In genomic region chr4:54651050-54651449, GRCh38 we compare ENCODE assay signal across 29 cellular contexts. TPM values are rescaled to one million over a fixed set of nuclear protein-coding genes. Genes with fewer than 3 reads are reported as not detected.
A peak's percentile ranks its signal among the peaks of the same experiment; 100 is the strongest.
DNase-seq lines count a peak whose midpoint lies in the region; ATAC-seq, FAIRE-seq and TF ChIP-seq lines count a peak whose summit lies in the region.
"Had no signal": no experiment of that assay in that cellular context is flagged by ENCODE, and none has a peak within 500 bp of the region (broad histone marks: within the 10 kb centered on the region; RNA-seq: fewer than 3 reads in every experiment).

No MANE protein-coding gene starts in this region.

- no peak for TF ChIP-seq POLR2A in K562 (conservative IDR thresholded peaks at IDR 0.05)

- peaks cover 6% of the 10 kb centered on the region for H3K27me3 Mint-ChIP-seq in GM23338 (ENCODE audit: insufficient read depth, low read depth, poor library complexity)
- H3K27me3 Mint-ChIP-seq in nephron progenitor cell (ENCODE audit: low read depth, poor library complexity), result peaks cover 24% of the 10 kb centered on the region
- H3K27me3 Mint-ChIP-seq in neural progenitor cell (ENCODE audit: insufficient read depth, low read depth), result peaks cover 5% of the 10 kb centered on the region
- H3K27me3 Mint-ChIP-seq in activated CD4-positive, alpha-beta T cell treated with anti-CD3 and anti-CD28 coated beads, Interleukin-2, amount 10 ng/mL, durations not matched to agents 7 days and 5 days, result peaks cover 26% of the 10 kb centered on the region

- H3K79me2 ChIP-seq in GM23338 (replicated peaks; ENCODE audit: insufficient read depth) (no peaks in the 10 kb centered on the region), K562 (ENCODE audit: control insufficient read depth, insufficient read depth, low read length) (no peaks in the 10 kb centered on the region), neural progenitor cell (ENCODE audit: low read depth) (no peaks in the 10 kb centered on the region)

- H3K9me3 Mint-ChIP-seq in GM23338 (no peaks in the 10 kb centered on the region), nephron progenitor cell (no peaks in the 10 kb centered on the region), neural progenitor cell (no peaks in the 10 kb centered on the region)
- H3K9me3 Mint-ChIP-seq in activated CD4-positive, alpha-beta T cell treated with anti-CD3 and anti-CD28 coated beads, Interleukin-2, amount 10 ng/mL, durations not matched to agents 7 days and 5 days, result no peaks in the 10 kb centered on the region
- H3K9me3 Mint-ChIP-seq: CD14-positive monocyte; CD4-positive, CD25-positive, alpha-beta regulatory T cell had no signal

- no peak for FAIRE-seq in K562 (lab: Jason Lieb, UNC)
- FAIRE-seq: A204.1, GM12878, GM12892, GM18507 had no signal

- POLR2A ChIA-PET in K562 (lab: Yijun Ruan, JAX), result no interaction called here
- POLR2A ChIA-PET in activated CD4-positive, alpha-beta T cell treated with anti-CD3 and anti-CD28 coated beads, Interleukin-2, amount 10 ng/mL, durations not matched to agents 7 days and 5 days (lab: Charles Lee), result no interaction called here

- H3K4me2 ChIP-seq in GM23338 (no peak overlapping the region), K562 (ENCODE audit: insufficient read depth, low read length) (no peak overlapping the region), neural progenitor cell (no peak overlapping the region)
- H3K4me2 ChIP-seq: BLaER1 had no signal

- intact Hi-C loops in K562 (cut with micrococcal nuclease), result no loop called here

- H3K27ac Mint-ChIP-seq in GM23338 (no peak overlapping the region), nephron progenitor cell (peak overlapping the region; percentile 82), neural progenitor cell (no peak overlapping the region)
- no peak overlapping the region for H3K27ac Mint-ChIP-seq in activated CD4-positive, alpha-beta T cell treated with anti-CD3 and anti-CD28 coated beads, Interleukin-2, amount 10 ng/mL, durations not matched to agents 7 days and 5 days
- H3K27ac Mint-ChIP-seq: CD4-positive, alpha-beta memory T cell; CD4-positive, CD25-positive, alpha-beta regulatory T cell; CD8-positive, alpha-beta memory T cell had no signal

- no peaks in the 10 kb centered on the region for H3K9me2 ChIP-seq in GM23338 (ENCODE audit: insufficient read depth)

- H3K9ac ChIP-seq in K562 (ENCODE audit: insufficient read depth in 1 of 2, low read depth in 2 of 2, low read length in 2 of 2), result no peak overlapping the region
- H3K9ac ChIP-seq in neural progenitor cell, result no peak overlapping the region
- H3K9ac ChIP-seq: BLaER1 had no signal

- TF ChIP-seq CTCF in GM23338 (conservative IDR thresholded peaks at IDR 0.05; ENCODE audit: low read depth in 2 of 2) (no peak), K562 (IDR thresholded peaks at IDR 0.05 in 2 of 3, conservative IDR thresholded peaks at IDR 0.05 in 1 of 3; ENCODE audit: insufficient read depth in 2 of 3, low read depth in 1 of 3, low read length in 3 of 3) (no peak), nephron progenitor cell (IDR thresholded peaks at IDR 0.05) (no peak), neural progenitor cell (IDR thresholded peaks at IDR 0.05) (no peak)

- no peaks in the 10 kb centered on the region for H3F3A ChIP-seq in GM23338 (replicated peaks; ENCODE audit: low read depth)
- H3F3A ChIP-seq in neural progenitor cell (ENCODE audit: low read depth), result no peaks in the 10 kb centered on the region

- BruUV-seq in K562 (replicated peaks; lab: Mats Ljungman, UMichigan), result no TSS peak

- H2AFZ ChIP-seq in GM23338 (peak overlapping the region; percentile 21; the same call in 1 of the 2 replicates), K562 (ENCODE audit: low read depth, low read length) (no peak overlapping the region), neural progenitor cell (replicated peaks) (no peak overlapping the region)

- DNase-seq in GM23338 (ENCODE audit: low spot score) (no peak), NCI-H69 (lab: John Stamatoyannopoulos, UW) (peak; percentile 17), K562 (ENCODE audit: extremely low read depth in 1 of 4, low spot score in 3 of 4) (no peak), nephron progenitor cell (no peak), NCI-H524 treated with DMSO at 0.1 percent for 48 hours (lab: John Stamatoyannopoulos, UW) (no peak), neural progenitor cell (ENCODE audit: low spot score) (no peak)
- no peak for DNase-seq in activated CD4-positive, alpha-beta T cell treated with anti-CD3 and anti-CD28 coated beads, Interleukin-2, amount 10 ng/mL, durations not matched to agents 7 days and 5 days
- DNase-seq: 8988T; ACHN; BE2C; C1 segment of cervical spinal cord; CD4-positive, alpha-beta memory T cell; CD4-positive, CD25-positive, alpha-beta regulatory T cell; CD8-positive, alpha-beta memory T cell; DMS 273 treated with DMSO at 0.1 percent for 48 hours; DMS153; DMS53; DMS79; DND-41; EL; GDM1 had no signal

- CTCF ChIA-PET in K562 (lab: Yijun Ruan, JAX; ENCODE audit: low intra/inter-chr PET ratio), result no interaction called here
- CTCF ChIA-PET in activated CD4-positive, alpha-beta T cell treated with anti-CD3 and anti-CD28 coated beads, Interleukin-2, amount 10 ng/mL, durations not matched to agents 7 days and 5 days (lab: Charles Lee), result no interaction called here

- in situ Hi-C loops in K562 (cut with MboI), result no loop called here

- H3K36me3 ChIP-seq in GM23338 (ENCODE audit: insufficient read depth) (no peaks in the 10 kb centered on the region), K562 (ENCODE audit: control insufficient read depth, insufficient read depth, low read length) (no peaks in the 10 kb centered on the region), neural progenitor cell (no peaks in the 10 kb centered on the region)
- H3K36me3 ChIP-seq: BE2C, BLaER1 had no signal

- H3K9me3 ChIP-seq in K562 (replicated peaks; ENCODE audit: control insufficient read depth, insufficient read depth, low read depth, low read length) (no peaks in the 10 kb centered on the region), neural progenitor cell (ENCODE audit: low read depth) (no peaks in the 10 kb centered on the region)
- H3K9me3 ChIP-seq: BE2C, BLaER1 had no signal

- WGBS in K562 (ENCODE audit: insufficient coverage, low coverage, missing lambda C conversion rate), result 29% methylated on average over 1 of the region's 3 CpGs

- no peaks in the 10 kb centered on the region for H3K9me1 ChIP-seq in K562 (ENCODE audit: control insufficient read depth, insufficient read depth, low read length)

- H3K4me3 Mint-ChIP-seq in GM23338, result no peak overlapping the region
- H3K4me3 Mint-ChIP-seq in nephron progenitor cell, result no peak overlapping the region
- H3K4me3 Mint-ChIP-seq in neural progenitor cell, result no peak overlapping the region
- no peak overlapping the region for H3K4me3 Mint-ChIP-seq in activated CD4-positive, alpha-beta T cell treated with anti-CD3 and anti-CD28 coated beads, Interleukin-2, amount 10 ng/mL, durations not matched to agents 7 days and 5 days
- H3K4me3 Mint-ChIP-seq: CD14-positive monocyte; CD4-positive, alpha-beta memory T cell; CD4-positive, CD25-positive, alpha-beta regulatory T cell; CD8-positive, alpha-beta memory T cell had no signal

- H4K20me1 ChIP-seq in GM23338 (replicated peaks; ENCODE audit: insufficient read depth), result no peaks in the 10 kb centered on the region
- no peaks in the 10 kb centered on the region for H4K20me1 ChIP-seq in K562 (replicated peaks; ENCODE audit: control insufficient read depth, insufficient read depth, low read length)
- no peaks in the 10 kb centered on the region for H4K20me1 ChIP-seq in neural progenitor cell (ENCODE audit: low read depth)
- H4K20me1 ChIP-seq: BLaER1 had no signal

- H3K4me3 ChIP-seq in GM23338, result no peak overlapping the region
- H3K4me3 ChIP-seq in K562, result no peak overlapping the region
- H3K4me3 ChIP-seq in neural progenitor cell, result no peak overlapping the region
- H3K4me3 ChIP-seq: BLaER1, GM12878 had no signal

- TF ChIP-seq EP300 in K562 (IDR thresholded peaks at IDR 0.05; ENCODE audit: low read length), result no peak

- H3K4me1 Mint-ChIP-seq in GM23338 (peaks cover 3% of the 10 kb centered on the region), nephron progenitor cell (peaks cover 8% of the 10 kb centered on the region), neural progenitor cell (peaks cover 11% of the 10 kb centered on the region)
- no peaks in the 10 kb centered on the region for H3K4me1 Mint-ChIP-seq in activated CD4-positive, alpha-beta T cell treated with anti-CD3 and anti-CD28 coated beads, Interleukin-2, amount 10 ng/mL, durations not matched to agents 7 days and 5 days
- H3K4me1 Mint-ChIP-seq: CD14-positive monocyte; CD4-positive, alpha-beta memory T cell; CD8-positive, alpha-beta memory T cell had no signal

- peaks cover 8% of the 10 kb centered on the region for H3K27me3 ChIP-seq in GM23338 (ENCODE audit: insufficient read depth)
- H3K27me3 ChIP-seq in K562 (ENCODE audit: control insufficient read depth in 2 of 2, insufficient read depth in 2 of 2, low read length in 2 of 2), result no peaks in the 10 kb centered on the region; a peak in 1 of 5 replicates
- peaks cover 29% of the 10 kb centered on the region for H3K27me3 ChIP-seq in neural progenitor cell
- H3K27me3 ChIP-seq: BE2C had no signal

- no peak overlapping the region for H3K27ac ChIP-seq in GM23338 (ENCODE audit: low read depth)
- H3K27ac ChIP-seq in K562 (ENCODE audit: extremely low read depth, low read depth, low read length), result no peak overlapping the region
- H3K27ac ChIP-seq in neural progenitor cell, result no peak overlapping the region
- H3K27ac ChIP-seq: BLaER1 had no signal

- ATAC-seq in GM23338 (no peak), K562 (no peak)
- ATAC-seq: GM12878 had no signal

- no peaks in the 10 kb centered on the region; the same call in 1 of the 2 replicates for H3K4me1 ChIP-seq in GM23338 (ENCODE audit: insufficient read depth)
- H3K4me1 ChIP-seq in K562 (replicated peaks in 1 of 2; ENCODE audit: control insufficient read depth in 2 of 2, insufficient read depth in 2 of 2, low read length in 2 of 2), result no peaks in the 10 kb centered on the region
- peaks cover 2% of the 10 kb centered on the region for H3K4me1 ChIP-seq in neural progenitor cell
- H3K4me1 ChIP-seq: BE2C, BLaER1 had no signal

- no peak for TF ChIP-seq RAD21 in K562 (CRISPR knock-in tag; conservative IDR thresholded peaks at IDR 0.05 in 1 of 2, IDR thresholded peaks at IDR 0.05 in 1 of 2)

- H3K36me3 Mint-ChIP-seq in GM23338 (ENCODE audit: low read depth), result no peaks in the 10 kb centered on the region
- H3K36me3 Mint-ChIP-seq in nephron progenitor cell (ENCODE audit: low read depth), result no peaks in the 10 kb centered on the region
- no peaks in the 10 kb centered on the region for H3K36me3 Mint-ChIP-seq in neural progenitor cell
- H3K36me3 Mint-ChIP-seq in activated CD4-positive, alpha-beta T cell treated with anti-CD3 and anti-CD28 coated beads, Interleukin-2, amount 10 ng/mL, durations not matched to agents 7 days and 5 days (ENCODE audit: low read depth), result no peaks in the 10 kb centered on the region
- H3K36me3 Mint-ChIP-seq: CD14-positive monocyte; CD4-positive, alpha-beta memory T cell; CD4-positive, CD25-positive, alpha-beta regulatory T cell had no signal

RNA-seq across cellular contexts. Expression of gene KIT, which starts 6.7 kb away (rescaled TPM):
- total RNA-seq in GM23338 (2014; rRNA removed; shearing (Covaris generic)), result 26.8 and 28.4 TPM in 2 replicates
- polyA plus RNA-seq in GM23338 (2016; fragmentation: Nextera tagmentation; extraction: Ambion mirVana), result 8.7 and 9.0 TPM in 2 replicates
- 7.9 and 10.6 TPM in 2 replicates for total RNA-seq in K562 (2011; cell fraction: chromatin; rRNA removed; ENCODE audit: low replicate concordance)
- total RNA-seq in K562 (2011; cell fraction: nucleolus; rRNA removed), result 3.7 and 6.7 TPM in 2 replicates
- total RNA-seq in K562 (2011; cell fraction: nucleoplasm; rRNA removed), result 6.2 and 12.4 TPM in 2 replicates
- total RNA-seq in K562 (2014; rRNA removed), result 0.33 and 0.54 TPM in 2 replicates
- total RNA-seq in K562 (2014; rRNA removed; fragmentation: Illumina TruSeq; extraction: Trizol), result 0.41 and 0.55 TPM in 2 replicates
- total RNA-seq in K562 (2015; rRNA removed; fragmentation: Illumina TruSeq; extraction: Trizol), result 1.8 and 2.0 TPM in 2 replicates
- total RNA-seq in K562 (2021), result 1.00 and 1.1 TPM in 2 replicates
- 1.6 and 5.6 TPM in 2 replicates for polyA plus RNA-seq in K562 (2011; rRNA removed)
- 0.96 and 1.7 TPM in 2 replicates for polyA plus RNA-seq in K562 (2011; cell fraction: cytosol; rRNA removed)
- 2.5 and 3.6 TPM in 2 replicates for polyA plus RNA-seq in K562 (2011; cell fraction: nucleus; rRNA removed)
- polyA plus RNA-seq in K562 (2012), result 1.6 and 2.6 TPM in 2 replicates
- polyA plus RNA-seq in K562 (2014; fragmentation: Illumina TruSeq; extraction: Trizol), result 0.48 and 0.64 TPM in 2 replicates
- under 1 TPM; 0.27 to 0.57 TPM for polyA plus RNA-seq in K562 (2014; fragmentation: Nextera tagmentation; extraction: Ambion mirVana)
- 0.38 and 0.92 TPM in 2 replicates for polyA plus RNA-seq in K562 (2014; rRNA removed)
- polyA minus RNA-seq in K562 (2011; rRNA and poly(A)+ RNA removed), result 5.3 and 11.8 TPM in 2 replicates
- polyA minus RNA-seq in K562 (2011; cell fraction: cytosol; rRNA and poly(A)+ RNA removed), result 1.2 and 3.3 TPM in 2 replicates
- polyA minus RNA-seq in K562 (2011; cell fraction: nucleus; rRNA and poly(A)+ RNA removed), result 3.2 and 3.4 TPM in 2 replicates
- 4.2 and 4.6 TPM in 2 replicates for total RNA-seq in neural progenitor cell (ENCODE audit: low replicate concordance)
- under 1 TPM; 0.29 to 0.79 TPM for total RNA-seq in activated CD4-positive, alpha-beta T cell treated with anti-CD3 and anti-CD28 coated beads, Interleukin-2, amount 10 ng/mL, durations not matched to agents 7 days and 5 days
- total RNA-seq: Daoy, G401, GM12878 had no signal
- polyA plus RNA-seq: CD14-positive monocyte; CD4-positive, CD25-positive, alpha-beta regulatory T cell had no signal
